1 cellular context compared by ENCODE assay signal in the genomic region with DNA sequence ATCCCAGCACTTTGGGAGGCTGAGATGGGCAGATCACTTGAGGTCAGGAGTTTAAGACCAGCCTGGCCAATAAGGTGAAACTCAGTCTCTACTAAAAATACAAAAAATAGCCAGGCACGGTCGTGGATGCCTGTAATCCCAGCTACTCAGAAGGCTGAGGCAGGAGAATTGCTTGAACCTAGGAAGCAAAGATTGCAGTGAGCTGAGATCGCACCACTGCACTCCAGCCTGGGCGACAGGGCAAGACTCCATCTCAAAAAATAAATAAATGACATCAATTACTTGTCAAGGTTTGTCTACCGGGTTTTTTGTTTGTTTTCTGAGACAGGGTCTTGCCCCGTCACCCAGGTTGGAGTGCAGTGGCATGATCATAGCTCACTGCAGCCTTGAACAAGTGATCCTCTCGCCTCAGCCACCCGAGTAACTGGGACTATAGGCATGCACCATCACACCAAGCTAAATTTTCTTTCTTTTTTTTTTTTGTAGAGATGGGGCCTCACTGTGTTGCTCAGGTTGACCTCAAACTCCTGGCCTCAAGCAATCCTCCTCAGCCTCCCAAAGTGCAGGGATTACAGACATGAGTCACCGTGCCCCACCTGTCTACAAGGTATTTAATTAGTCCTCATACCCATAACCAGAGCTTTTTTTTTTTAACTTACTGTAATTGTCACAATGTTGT.
A peak's percentile ranks its signal among the peaks of the same experiment; 100 is the strongest.
TF ChIP-seq lines count a peak whose summit lies in the region.

No MANE protein-coding gene starts in this region.

TF ChIP-seq in HEK293, 187 proteins besides CTCF, POLR2A, EP300 and RAD21:
- TF ChIP-seq ZNF707 (tag by site-specific recombination; IDR thresholded peaks at IDR 0.05) (no peak), ZBTB17 (tag by site-specific recombination; IDR thresholded peaks at IDR 0.05) (0 out of 2 replicates have a peak, but pooled peaks have one; percentile 12), KLF8 (tag by site-specific recombination; IDR thresholded peaks at IDR 0.05) (0 out of 2 replicates have a peak, but pooled peaks have one; percentile 26)
TF ChIP-seq in HEK293: peak in this region for 2.
